In the genomic region with DNA sequence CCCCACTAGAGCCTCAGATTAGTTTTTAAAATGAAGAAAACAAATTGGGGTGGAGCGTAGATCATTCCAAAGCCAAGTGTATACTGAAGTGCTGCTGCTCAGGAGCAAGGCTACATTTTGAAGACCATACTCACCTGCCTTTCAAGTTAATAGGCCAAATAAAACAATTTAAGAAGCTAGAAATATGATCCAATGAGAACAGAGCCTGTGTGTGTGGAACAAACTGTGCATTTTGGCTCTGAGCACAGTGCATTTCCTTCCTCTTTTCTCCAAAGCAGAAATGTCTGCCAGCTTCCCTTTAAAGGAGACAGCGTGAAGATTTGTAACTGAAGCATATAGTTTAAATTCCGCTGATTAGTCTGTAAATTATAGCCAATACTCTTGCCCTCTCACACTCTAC, we compare ENCODE assay signal across 15 cellular contexts. TPM values are rescaled to one million over a fixed set of nuclear protein-coding genes. Genes with fewer than 3 reads are reported as not detected.
DNase-seq lines count a peak whose midpoint lies in the region; ATAC-seq and TF ChIP-seq lines count a peak whose summit lies in the region.
"Had no signal": no experiment of that assay in that cellular context is flagged by ENCODE, and none has a peak within 500 bp of the region (broad histone marks: within the 10 kb centered on the region; RNA-seq: fewer than 3 reads in every experiment).

No MANE protein-coding gene starts in this region.

- DNase-seq in KG1 (lab: John Stamatoyannopoulos, UW): peak; percentile 54
- peak; percentile 84 for DNase-seq in SIG-M5 treated with dmso at 0.1 percent for 504 hours (lab: John Stamatoyannopoulos, UW; ENCODE audit: unreplicated experiment)
- DNase-seq in fibroblast of pulmonary artery (ENCODE audit: low read depth): peak; percentile 63
- DNase-seq in stomach: peak; percentile 46
- no peak for DNase-seq in activated naive CD8-positive, alpha-beta T cell treated with anti-CD3 and anti-CD28 coated beads, Interleukin-2, amount 50 U/mL, for 24 hours
- no peak for DNase-seq in NCI-H526 (lab: John Stamatoyannopoulos, UW)
- DNase-seq in EL: no peak
- DNase-seq: activated gamma-delta T cell; Caco-2; hippocampal formation; NCI-H1092; PC-9; stimulated activated naive CD4-positive, alpha-beta T cell had no signal

- intact Hi-C loops in stomach (cut with DNase I; ENCODE audit: low total_unique reads): no loop called here

- no peaks in the 10 kb centered on the region for H3K27me3 Mint-ChIP-seq in activated naive CD8-positive, alpha-beta T cell treated with anti-CD3 and anti-CD28 coated beads, Interleukin-2, amount 50 U/mL, for 24 hours

- ATAC-seq in activated naive CD8-positive, alpha-beta T cell treated with anti-CD3 and anti-CD28 coated beads, Interleukin-2, amount 50 U/mL, for 24 hours: no peak
- ATAC-seq in GM21737 (IDR thresholded peaks at IDR 0.05; ENCODE audit: unreplicated experiment): no peak
- ATAC-seq: WTC11 had no signal

- WGBS in stomach, 5 donors: 40 to 69% (median 51%) methylated on average over 3 of the region's 3 CpGs

- no peak for TF ChIP-seq CTCF in fibroblast of pulmonary artery (IDR thresholded peaks at IDR 0.05; ENCODE audit: low read length, missing control alignments)
- no peak for TF ChIP-seq CTCF in stomach (IDR thresholded peaks at IDR 0.05)

- peaks cover 33 to 70% (median 43%) of the 10 kb centered on the region in 4 donors for H3K4me1 ChIP-seq in stomach

- H3K9me3 ChIP-seq in stomach: no peaks in the 10 kb centered on the region
- H3K9me3 ChIP-seq: Caco-2 had no signal

- H3K4me3 Mint-ChIP-seq in activated naive CD8-positive, alpha-beta T cell treated with anti-CD3 and anti-CD28 coated beads, Interleukin-2, amount 50 U/mL, for 24 hours: no peak overlapping the region
- H3K4me3 Mint-ChIP-seq: WTC11 had no signal

- peak overlapping the region; percentile 66 to 99 (median 98) for H3K27ac ChIP-seq in stomach

- H3K27me3 ChIP-seq in stomach: no peaks in the 10 kb centered on the region

- no peaks in the 10 kb centered on the region for H3K9me3 Mint-ChIP-seq in activated naive CD8-positive, alpha-beta T cell treated with anti-CD3 and anti-CD28 coated beads, Interleukin-2, amount 50 U/mL, for 24 hours

- peaks cover 7% of the 10 kb centered on the region for H3K36me3 Mint-ChIP-seq in activated naive CD8-positive, alpha-beta T cell treated with anti-CD3 and anti-CD28 coated beads, Interleukin-2, amount 50 U/mL, for 24 hours (ENCODE audit: low read depth)
- H3K36me3 Mint-ChIP-seq: WTC11 had no signal

- no peak overlapping the region for H3K27ac Mint-ChIP-seq in activated naive CD8-positive, alpha-beta T cell treated with anti-CD3 and anti-CD28 coated beads, Interleukin-2, amount 50 U/mL, for 24 hours
- H3K27ac Mint-ChIP-seq: WTC11 had no signal

- no peak overlapping the region for H3K4me3 ChIP-seq in fibroblast of pulmonary artery (replicated peaks; ENCODE audit: low read depth, low read length)
- no peak overlapping the region for H3K4me3 ChIP-seq in stomach
- H3K4me3 ChIP-seq: PC-9 had no signal

- H3K36me3 ChIP-seq in stomach: no peaks in the 10 kb centered on the region

- TF ChIP-seq EP300 in stomach (IDR thresholded peaks at IDR 0.05): no peak

- peaks cover 61% of the 10 kb centered on the region for H3K4me1 Mint-ChIP-seq in activated naive CD8-positive, alpha-beta T cell treated with anti-CD3 and anti-CD28 coated beads, Interleukin-2, amount 50 U/mL, for 24 hours

- no peak for TF ChIP-seq POLR2A in stomach (IDR thresholded peaks at IDR 0.05)

RNA-seq across cellular contexts. Expression of gene IFNGR1, which starts 3.2 kb away (rescaled TPM):
- total RNA-seq in stomach: 100 to 1,000 TPM in 1 of 5 donors, 10 to 100 TPM in 3, 1 to 10 TPM in 1; 1.2 to 122 (median 17.9) TPM
- 10 to 100 TPM; 23.5 to 46.9 (median 36.5) TPM for polyA plus RNA-seq in stomach

RNA-seq across cellular contexts. Expression of gene IL22RA2, which starts 48.9 kb away (rescaled TPM):
- total RNA-seq in stomach: not detected
- under 1 TPM in 1 of 3 donors, not detected in 2; 0.05 TPM for polyA plus RNA-seq in stomach
- total RNA-seq: Caco-2, PC-9, WTC11 had no signal

Comparison
In these comparisons a context has a peak if more than half of its experiments do, and no peak if none do; other contexts are left out.
1. DNase-seq: peak in KG1 (single experiment), SIG-M5 treated with dmso at 0.1 percent for 504 hours (single experiment), fibroblast of pulmonary artery (single experiment) and stomach (single experiment); none in activated naive CD8-positive, alpha-beta T cell treated with anti-CD3 and anti-CD28 coated beads, Interleukin-2, amount 50 U/mL, for 24 hours (single experiment), NCI-H526 (0 of 2) and EL (single experiment).